Comparison of ENCODE assay signal across 28 cellular contexts in genomic region chr4:94039226-94039625, GRCh38.
"Had no signal": no experiment of that assay in that cellular context is flagged by ENCODE, and none has a peak within 500 bp of the region (broad histone marks: within the 10 kb centered on the region; RNA-seq: fewer than 3 reads in every experiment).

No MANE protein-coding gene starts in this region.

- H3K9me3 ChIP-seq: suprapubic skin, testis, thoracic aorta, thyroid gland, tibial nerve, transverse colon, upper lobe of left lung, upper lobe of right lung, uterus, vagina had no signal

- H3K27me3 ChIP-seq: stomach, suprapubic skin, testis, thyroid gland, tibial artery, tibial nerve, transverse colon, upper lobe of left lung, upper lobe of right lung, uterus, vagina had no signal

- H3K9me3 Mint-ChIP-seq: stimulated activated memory B cell treated with anti-CD40 and anti-IgM and Interleukin-4, amounts not matched to agents 10 μg/mL and 1 μg/mL and 100 μg/mL, for 72 hours; stimulated activated naive CD8-positive, alpha-beta T cell treated with anti-CD3 and anti-CD28 coated beads, Interleukin-15, Interleukin-2, amounts not matched to agents 100 ng/mL and 50 ng/mL, for 24 hours; type B pancreatic cell had no signal

- H3K36me3 Mint-ChIP-seq: stimulated activated effector memory CD8-positive, alpha-beta T cell treated with anti-CD3 and anti-CD28 coated beads, Interleukin-12 subunit alpha, Interleukin-12 subunit beta, amount 100 ng/mL, for 72 hours; stimulated activated memory B cell treated with anti-CD40 and anti-IgM and Interleukin-4, amounts not matched to agents 10 μg/mL and 1 μg/mL and 100 μg/mL, for 72 hours; stimulated activated naive B cell treated with anti-CD40 and anti-IgM and Interleukin-4, amounts not matched to agents 10 μg/mL and 1 μg/mL and 100 μg/mL, for 72 hours; type B pancreatic cell had no signal

- H3K27ac ChIP-seq: stomach, suprapubic skin, testis, thoracic aorta, thyroid gland, tibial artery, tibial nerve, transverse colon, upper lobe of left lung, upper lobe of right lung, uterus, vagina had no signal

- H3K4me1 Mint-ChIP-seq: stimulated activated effector memory CD8-positive, alpha-beta T cell treated with anti-CD3 and anti-CD28 coated beads, Interleukin-12 subunit alpha, Interleukin-12 subunit beta, amount 100 ng/mL, for 72 hours; stimulated activated memory B cell treated with anti-CD40 and anti-IgM and Interleukin-4, amounts not matched to agents 10 μg/mL and 1 μg/mL and 100 μg/mL, for 72 hours; stimulated activated naive B cell treated with anti-CD40 and anti-IgM and Interleukin-4, amounts not matched to agents 10 μg/mL and 1 μg/mL and 100 μg/mL, for 72 hours; stimulated activated naive CD8-positive, alpha-beta T cell treated with anti-CD3 and anti-CD28 coated beads, Interleukin-15, amount 100 ng/mL, for 72 hours had no signal

- H3K4me3 ChIP-seq: stomach, suprapubic skin, testis, thoracic aorta, thyroid gland, tibial artery, tibial nerve, transverse colon, upper lobe of left lung, upper lobe of right lung, uterus, vagina had no signal

- H3K27me3 Mint-ChIP-seq: stimulated activated memory B cell treated with anti-CD40 and anti-IgM and Interleukin-4, amounts not matched to agents 10 μg/mL and 1 μg/mL and 100 μg/mL, for 72 hours; stimulated activated naive B cell treated with anti-CD40 and anti-IgM and Interleukin-4, amounts not matched to agents 10 μg/mL and 1 μg/mL and 100 μg/mL, for 72 hours; stimulated activated naive CD8-positive, alpha-beta T cell treated with anti-CD3 and anti-CD28 coated beads, Interleukin-15, amount 100 ng/mL, for 72 hours; stimulated activated naive CD8-positive, alpha-beta T cell treated with anti-CD3 and anti-CD28 coated beads, Interleukin-15, Interleukin-2, amounts not matched to agents 100 ng/mL and 50 ng/mL, for 24 hours; type B pancreatic cell had no signal

- H3K27ac Mint-ChIP-seq: stimulated activated effector memory CD8-positive, alpha-beta T cell treated with anti-CD3 and anti-CD28 coated beads, Interleukin-12 subunit alpha, Interleukin-12 subunit beta, amount 100 ng/mL, for 72 hours; stimulated activated memory B cell treated with anti-CD40 and anti-IgM and Interleukin-4, amounts not matched to agents 10 μg/mL and 1 μg/mL and 100 μg/mL, for 72 hours; stimulated activated naive B cell treated with anti-CD40 and anti-IgM and Interleukin-4, amounts not matched to agents 10 μg/mL and 1 μg/mL and 100 μg/mL, for 72 hours; stimulated activated naive CD8-positive, alpha-beta T cell treated with anti-CD3 and anti-CD28 coated beads, Interleukin-15, amount 100 ng/mL, for 72 hours; stimulated activated naive CD8-positive, alpha-beta T cell treated with anti-CD3 and anti-CD28 coated beads, Interleukin-15, Interleukin-2, amounts not matched to agents 100 ng/mL and 50 ng/mL, for 24 hours; type B pancreatic cell had no signal

- H3K36me3 ChIP-seq: stomach, suprapubic skin, thoracic aorta, thyroid gland, tibial artery, tibial nerve, transverse colon, upper lobe of left lung, upper lobe of right lung, uterus, vagina had no signal

- ATAC-seq: stimulated activated effector memory CD8-positive, alpha-beta T cell treated with anti-CD3 and anti-CD28 coated beads, Interleukin-12 subunit alpha, Interleukin-12 subunit beta, amount 100 ng/mL, for 72 hours; stimulated activated memory B cell treated with anti-CD40 and anti-IgM and Interleukin-4, amounts not matched to agents 10 μg/mL and 1 μg/mL and 100 μg/mL, for 72 hours; stimulated activated naive B cell treated with anti-CD40 and anti-IgM and Interleukin-4, amounts not matched to agents 10 μg/mL and 1 μg/mL and 100 μg/mL, for 72 hours; stimulated activated naive CD8-positive, alpha-beta T cell treated with anti-CD3 and anti-CD28 coated beads, Interleukin-15, amount 100 ng/mL, for 72 hours; stimulated activated naive CD8-positive, alpha-beta T cell treated with anti-CD3 and anti-CD28 coated beads, Interleukin-15, Interleukin-2, amounts not matched to agents 100 U/mL and 50 U/mL, for 24 hours; upper lobe of right lung had no signal

- H3K4me1 ChIP-seq: stomach, suprapubic skin, testis, thyroid gland, tibial artery, tibial nerve, transverse colon, upper lobe of left lung, upper lobe of right lung, uterus, vagina had no signal

- H3K4me3 Mint-ChIP-seq: stimulated activated effector memory CD8-positive, alpha-beta T cell treated with anti-CD3 and anti-CD28 coated beads, Interleukin-12 subunit alpha, Interleukin-12 subunit beta, amount 100 ng/mL, for 72 hours; stimulated activated memory B cell treated with anti-CD40 and anti-IgM and Interleukin-4, amounts not matched to agents 10 μg/mL and 1 μg/mL and 100 μg/mL, for 72 hours; stimulated activated naive B cell treated with anti-CD40 and anti-IgM and Interleukin-4, amounts not matched to agents 10 μg/mL and 1 μg/mL and 100 μg/mL, for 72 hours; stimulated activated naive CD8-positive, alpha-beta T cell treated with anti-CD3 and anti-CD28 coated beads, Interleukin-15, amount 100 ng/mL, for 72 hours; stimulated activated naive CD8-positive, alpha-beta T cell treated with anti-CD3 and anti-CD28 coated beads, Interleukin-15, Interleukin-2, amounts not matched to agents 100 ng/mL and 50 ng/mL, for 24 hours; type B pancreatic cell had no signal

- DNase-seq: stimulated activated CD4-positive, alpha-beta T cell treated with anti-CD3 and anti-CD28 coated beads, Interleukin-2, amount 100 ng/mL, for 48 hours; stimulated activated CD4-positive, alpha-beta T cell treated with anti-CD3 and anti-CD28 coated beads, Interleukin-4, amount 100 ng/mL, for 1 hour; stimulated activated CD4-positive, alpha-beta T cell treated with anti-CD3 and anti-CD28 coated beads, Interleukin-4, amount 100 ng/mL, for 24 hours; stimulated activated CD4-positive, alpha-beta T cell treated with anti-CD3 and anti-CD28 coated beads, Interleukin-4, amount 100 ng/mL, for 4 hours; stimulated activated CD8-positive, alpha-beta memory T cell treated with anti-CD3 and anti-CD28 coated beads, Interleukin-4, amount 100 ng/mL, for 48 hours; stimulated activated naive B cell treated with anti-CD40 and anti-IgM and Interleukin-4, amounts not matched to agents 10 μg/mL and 1 μg/mL and 100 μg/mL, for 72 hours; stimulated activated naive CD4-positive, alpha-beta T cell; stimulated activated naive CD4-positive, alpha-beta T cell treated with Interleukin-2 at 50 U/mL for 16 hours; stimulated activated naive CD8-positive, alpha-beta T cell treated with anti-CD3 and anti-CD28 coated beads, Interleukin-15, amount 100 ng/mL, for 72 hours; stimulated activated naive CD8-positive, alpha-beta T cell treated with anti-CD3 and anti-CD28 coated beads, Interleukin-15, Interleukin-2, amounts not matched to agents 100 U/mL and 50 U/mL, for 24 hours; stomach; substantia nigra; testis; thyroid gland; tibial artery; transverse colon; trophoblast cell; upper lobe of left lung; upper lobe of right lung; uterus had no signal
